Comparison of ENCODE assay signal across 1 cellular context in the genomic region with DNA sequence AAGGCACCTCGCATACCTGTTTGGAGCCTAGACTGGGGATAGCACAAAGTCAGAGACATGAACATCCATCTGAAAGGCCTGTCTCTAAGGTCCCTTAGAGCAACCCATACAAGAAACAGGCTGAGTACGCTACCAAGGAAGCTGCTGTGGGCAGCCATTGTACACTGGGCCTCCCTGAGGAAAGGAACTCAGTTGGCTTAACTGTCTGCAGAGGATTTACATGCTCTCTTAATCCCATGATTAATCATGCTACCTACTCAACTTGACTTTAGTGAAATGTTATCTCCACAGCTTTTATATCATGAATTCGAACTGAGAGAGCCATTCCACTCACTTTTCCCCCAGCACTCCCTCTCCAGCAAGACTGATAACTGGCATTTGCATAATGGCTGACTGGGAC.
TF ChIP-seq lines count a peak whose summit lies in the region.

No MANE protein-coding gene starts in this region.

TF ChIP-seq in H1, 55 proteins besides CTCF, POLR2A, EP300 and RAD21 (continued from another document):
- TF ChIP-seq, protein P1, sequence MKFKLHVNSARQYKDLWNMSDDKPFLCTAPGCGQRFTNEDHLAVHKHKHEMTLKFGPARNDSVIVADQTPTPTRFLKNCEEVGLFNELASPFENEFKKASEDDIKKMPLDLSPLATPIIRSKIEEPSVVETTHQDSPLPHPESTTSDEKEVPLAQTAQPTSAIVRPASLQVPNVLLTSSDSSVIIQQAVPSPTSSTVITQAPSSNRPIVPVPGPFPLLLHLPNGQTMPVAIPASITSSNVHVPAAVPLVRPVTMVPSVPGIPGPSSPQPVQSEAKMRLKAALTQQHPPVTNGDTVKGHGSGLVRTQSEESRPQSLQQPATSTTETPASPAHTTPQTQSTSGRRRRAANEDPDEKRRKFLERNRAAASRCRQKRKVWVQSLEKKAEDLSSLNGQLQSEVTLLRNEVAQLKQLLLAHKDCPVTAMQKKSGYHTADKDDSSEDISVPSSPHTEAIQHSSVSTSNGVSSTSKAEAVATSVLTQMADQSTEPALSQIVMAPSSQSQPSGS (IDR thresholded peaks at IDR 0.05; ENCODE audit: low read length): no peak
- TF ChIP-seq HDAC6 (IDR thresholded peaks at IDR 0.05; ENCODE audit: low read depth, low read length) (no peak), PHF8 (conservative IDR thresholded peaks at IDR 0.05; ENCODE audit: low read depth, low read length) (no peak), MAFK (IDR thresholded peaks at IDR 0.05; ENCODE audit: low read depth, low read length) (no peak), CBX5 (IDR thresholded peaks at IDR 0.05; ENCODE audit: low read depth, low read length) (no peak), SUZ12 (IDR thresholded peaks at IDR 0.05; ENCODE audit: low read length) (no peak), SIN3A (conservative IDR thresholded peaks at IDR 0.05 in 1 of 2, IDR thresholded peaks at IDR 0.05 in 1 of 2; ENCODE audit: low read depth in 1 of 2, low read length in 2 of 2) (no peak), RXRA (IDR thresholded peaks at IDR 0.05; ENCODE audit: insufficient read depth, low read depth, low read length) (no peak), CEBPB (IDR thresholded peaks at IDR 0.05; ENCODE audit: low read depth, low read length) (no peak), JUN (IDR thresholded peaks at IDR 0.05; ENCODE audit: low read depth, low read length) (no peak), CHD2 (IDR thresholded peaks at IDR 0.05; ENCODE audit: low read length) (no peak), SAP30 (IDR thresholded peaks at IDR 0.05; ENCODE audit: insufficient read depth, insufficient replicate concordance, low read length) (no peak), YY1 (IDR thresholded peaks at IDR 0.05; ENCODE audit: low read depth, low read length) (no peak)
